In genomic region chr6:8155259-8156012, GRCh38 we compare ENCODE assay signal across 20 cellular contexts. TPM values are rescaled to one million over a fixed set of nuclear protein-coding genes. Genes with fewer than 3 reads are reported as not detected.
DNase-seq lines count a peak whose midpoint lies in the region; ATAC-seq, FAIRE-seq and TF ChIP-seq lines count a peak whose summit lies in the region.
"Had no signal": no experiment of that assay in that cellular context is flagged by ENCODE, and none has a peak within 500 bp of the region (broad histone marks: within the 10 kb centered on the region; RNA-seq: fewer than 3 reads in every experiment).

No MANE protein-coding gene starts in this region.

- CTCF ChIA-PET in Panc1 (lab: Charles Lee), result no interaction called here
- CTCF ChIA-PET in activated CD4-positive, alpha-beta memory T cell treated with anti-CD3 and anti-CD28 coated beads for 36 hours (lab: Charles Lee), result no interaction called here

- H3K36me3 ChIP-seq in Panc1 (ENCODE audit: control insufficient read depth, insufficient read depth, low read length), result no peaks in the 10 kb centered on the region
- H3K36me3 ChIP-seq in left lung, result no peaks in the 10 kb centered on the region
- H3K36me3 ChIP-seq: BLaER1 treated with 17β-estradiol and CSF1 and Interleukin-3, amounts not matched to agents 10 nM and 100 nM had no signal

- DNase-seq in GM12892 (ENCODE audit: insufficient read length), result no peak
- no peak for DNase-seq in Panc1 (ENCODE audit: low read depth, low spot score)
- DNase-seq in left lung, result no peak
- no peak for DNase-seq in activated naive CD8-positive, alpha-beta T cell treated with anti-CD3 and anti-CD28 coated beads for 36 hours
- DNase-seq in activated CD4-positive, alpha-beta memory T cell treated with anti-CD3 and anti-CD28 coated beads for 36 hours, result no peak
- DNase-seq in NCI-H1436 (lab: John Stamatoyannopoulos, UW), result no peak
- DNase-seq: CD8-positive, alpha-beta T cell; DMS 273 treated with DMSO at 0.1 percent for 48 hours; DMS53; DND-41; EL; HFFc6 had no signal

- H3K4me1 Mint-ChIP-seq in activated naive CD8-positive, alpha-beta T cell treated with anti-CD3 and anti-CD28 coated beads for 36 hours, result no peaks in the 10 kb centered on the region
- H3K4me1 Mint-ChIP-seq in activated CD4-positive, alpha-beta memory T cell treated with anti-CD3 and anti-CD28 coated beads for 36 hours (ENCODE audit: low read depth), result no peaks in the 10 kb centered on the region
- H3K4me1 Mint-ChIP-seq: B cell had no signal

- POLR2A ChIA-PET in Panc1 (lab: Charles Lee), result no interaction called here
- POLR2A ChIA-PET in activated CD4-positive, alpha-beta memory T cell treated with anti-CD3 and anti-CD28 coated beads for 36 hours (lab: Charles Lee), result no interaction called here

- no peaks in the 10 kb centered on the region for H3K27me3 ChIP-seq in Panc1 (ENCODE audit: control insufficient read depth, insufficient read depth, low read length)
- H3K27me3 ChIP-seq in left lung, result no peaks in the 10 kb centered on the region
- H3K27me3 ChIP-seq: BLaER1 treated with 17β-estradiol and CSF1 and Interleukin-3, amounts not matched to agents 10 nM and 100 nM had no signal

- H3K4me3 Mint-ChIP-seq in activated naive CD8-positive, alpha-beta T cell treated with anti-CD3 and anti-CD28 coated beads for 36 hours, result no peak overlapping the region
- no peak overlapping the region for H3K4me3 Mint-ChIP-seq in activated CD4-positive, alpha-beta memory T cell treated with anti-CD3 and anti-CD28 coated beads for 36 hours
- H3K4me3 Mint-ChIP-seq: B cell; CD8-positive, alpha-beta T cell; HFFc6 had no signal

- intact Hi-C loops in Panc1 (cut with micrococcal nuclease; ENCODE audit: unreplicated experiment) (no loop called here), left lung (cut with DNase I) (no loop called here)
- intact Hi-C loops in activated CD4-positive, alpha-beta memory T cell treated with anti-CD3 and anti-CD28 coated beads for 36 hours (cut with micrococcal nuclease), result no loop called here

- no TSS peak for BruUV-seq in Panc1 (replicated peaks; lab: Mats Ljungman, UMichigan)

- H3K4me1 ChIP-seq in Panc1 (ENCODE audit: control insufficient read depth, insufficient read depth, low read length) (no peaks in the 10 kb centered on the region; the same call in 1 of the 2 replicates), left lung (no peaks in the 10 kb centered on the region)
- H3K4me1 ChIP-seq: BLaER1 treated with 17β-estradiol and CSF1 and Interleukin-3, amounts not matched to agents 10 nM and 100 nM had no signal

- H3K27ac Mint-ChIP-seq in activated naive CD8-positive, alpha-beta T cell treated with anti-CD3 and anti-CD28 coated beads for 36 hours, result no peak overlapping the region
- H3K27ac Mint-ChIP-seq in activated CD4-positive, alpha-beta memory T cell treated with anti-CD3 and anti-CD28 coated beads for 36 hours, result no peak overlapping the region
- H3K27ac Mint-ChIP-seq: B cell; CD8-positive, alpha-beta T cell; HFFc6 had no signal

- H3K4me3 ChIP-seq in Panc1 (ENCODE audit: low read depth in 2 of 2, low read length in 2 of 2) (no peak overlapping the region), left lung (no peak overlapping the region)
- H3K4me3 ChIP-seq: BLaER1 treated with 17β-estradiol and CSF1 and Interleukin-3, amounts not matched to agents 10 nM and 100 nM had no signal

- TF ChIP-seq POLR2A in GM12892 (IDR thresholded peaks at IDR 0.05; ENCODE audit: low read depth, low read length), result no peak

- peaks cover 7% of the 10 kb centered on the region; the same call in 1 of the 2 replicates for H3K9me3 ChIP-seq in Panc1 (ENCODE audit: control insufficient read depth, insufficient read depth, low read depth, low read length)
- no peaks in the 10 kb centered on the region for H3K9me3 ChIP-seq in left lung
- H3K9me3 ChIP-seq: BLaER1 treated with 17β-estradiol and CSF1 and Interleukin-3, amounts not matched to agents 10 nM and 100 nM had no signal

- no peak for TF ChIP-seq CTCF in Panc1 (IDR thresholded peaks at IDR 0.05)
- TF ChIP-seq CTCF in left lung (IDR thresholded peaks at IDR 0.05), result no peak

- ATAC-seq in Panc1, result no peak
- peak; percentile 69 for ATAC-seq in left lung
- ATAC-seq in GM21515 (IDR thresholded peaks at IDR 0.05; ENCODE audit: unreplicated experiment), result no peak
- ATAC-seq: CD8-positive, alpha-beta T cell; HCT116 had no signal

- in situ Hi-C loops in Panc1 (cut with HindIII; ENCODE audit: low pct_unique_long_range_greater_than_20kb, low sequenced_read_pairs), result no loop called here

- peak; percentile 30 for FAIRE-seq in GM12892 (lab: Jason Lieb, UNC)
- FAIRE-seq: GM12891, GM18507, H54 had no signal

- H3K9me3 Mint-ChIP-seq in activated naive CD8-positive, alpha-beta T cell treated with anti-CD3 and anti-CD28 coated beads for 36 hours, result no peaks in the 10 kb centered on the region
- no peaks in the 10 kb centered on the region for H3K9me3 Mint-ChIP-seq in activated CD4-positive, alpha-beta memory T cell treated with anti-CD3 and anti-CD28 coated beads for 36 hours
- H3K9me3 Mint-ChIP-seq: CD8-positive, alpha-beta T cell; HFFc6 had no signal

- no peaks in the 10 kb centered on the region for H3K36me3 Mint-ChIP-seq in activated naive CD8-positive, alpha-beta T cell treated with anti-CD3 and anti-CD28 coated beads for 36 hours
- H3K36me3 Mint-ChIP-seq in activated CD4-positive, alpha-beta memory T cell treated with anti-CD3 and anti-CD28 coated beads for 36 hours, result no peaks in the 10 kb centered on the region
- H3K36me3 Mint-ChIP-seq: CD8-positive, alpha-beta T cell had no signal

- H3K27me3 Mint-ChIP-seq in activated naive CD8-positive, alpha-beta T cell treated with anti-CD3 and anti-CD28 coated beads for 36 hours, result peaks cover 14% of the 10 kb centered on the region
- H3K27me3 Mint-ChIP-seq in activated CD4-positive, alpha-beta memory T cell treated with anti-CD3 and anti-CD28 coated beads for 36 hours, result peaks cover 16% of the 10 kb centered on the region

- H3K27ac ChIP-seq in Panc1 (ENCODE audit: low read length), result peak overlapping the region; percentile 50; the same call in 1 of the 2 replicates
- H3K27ac ChIP-seq in left lung, result no peak overlapping the region
- H3K27ac ChIP-seq: BLaER1 treated with 17β-estradiol and CSF1 and Interleukin-3, amounts not matched to agents 10 nM and 100 nM; HL-60 had no signal

RNA-seq across cellular contexts. Expression of gene EEF1E1, which starts 53.1 kb away (rescaled TPM):
- polyA plus RNA-seq in GM12892 (2012; ENCODE audit: missing spikeins), result 73.4 TPM
- total RNA-seq in Panc1 (2021; ENCODE audit: unreplicated experiment), result 59.5 TPM
- polyA plus RNA-seq in Panc1 (2012; ENCODE audit: insufficient read length), result 34.1 TPM
- 10 to 100 TPM; 20.3 to 28.5 TPM for total RNA-seq in left lung
- 10 to 100 TPM; 92.0 to 92.6 TPM for total RNA-seq in activated naive CD8-positive, alpha-beta T cell treated with anti-CD3 and anti-CD28 coated beads for 36 hours
- total RNA-seq in activated CD4-positive, alpha-beta memory T cell treated with anti-CD3 and anti-CD28 coated beads for 36 hours, result 10 to 100 TPM; 60.9 to 62.5 TPM
